ENCODE assay signal across 8 cellular contexts in genomic region chr2:241860184-241861078, GRCh38. TPM values are rescaled to one million over a fixed set of nuclear protein-coding genes. Genes with fewer than 3 reads are reported as not detected.
DNase-seq lines count a peak whose midpoint lies in the region; ATAC-seq and FAIRE-seq lines count a peak whose summit lies in the region.

No MANE protein-coding gene starts in this region.

- intact Hi-C loops in activated naive CD4-positive, alpha-beta T cell treated with anti-CD3 and anti-CD28 coated beads for 36 hours (cut with micrococcal nuclease) = no loop called here
- intact Hi-C loops in aorta (cut with DNase I) = no loop called here

- peaks cover 77% of the 10 kb centered on the region for H3K4me1 Mint-ChIP-seq in activated naive CD4-positive, alpha-beta T cell treated with anti-CD3 and anti-CD28 coated beads for 36 hours (ENCODE audit: low read depth)
- peaks cover 52% of the 10 kb centered on the region for H3K4me1 Mint-ChIP-seq in activated naive CD4-positive, alpha-beta T cell treated with anti-CD3 and anti-CD28 coated beads, Interleukin-2, amount 10 ng/mL, durations not matched to agents 7 days and 5 days
- peaks cover 81% of the 10 kb centered on the region for H3K4me1 Mint-ChIP-seq in activated T-cell treated with anti-CD3 and anti-CD28 coated beads, Interleukin-2, amount 50 U/mL, for 72 hours (ENCODE audit: low read depth)
- peaks cover 37% of the 10 kb centered on the region for H3K4me1 Mint-ChIP-seq in memory B cell

- no peaks in the 10 kb centered on the region for H3K9me3 Mint-ChIP-seq in activated naive CD4-positive, alpha-beta T cell treated with anti-CD3 and anti-CD28 coated beads for 36 hours
- peaks cover 8% of the 10 kb centered on the region for H3K9me3 Mint-ChIP-seq in activated naive CD4-positive, alpha-beta T cell treated with anti-CD3 and anti-CD28 coated beads, Interleukin-2, amount 10 ng/mL, durations not matched to agents 7 days and 5 days
- H3K9me3 Mint-ChIP-seq in activated T-cell treated with anti-CD3 and anti-CD28 coated beads, Interleukin-2, amount 50 U/mL, for 72 hours = peaks cover 7 to 15% of the 10 kb centered on the region in 2 donors
- H3K9me3 Mint-ChIP-seq in memory B cell = no peaks in the 10 kb centered on the region

- DNase-seq in activated naive CD4-positive, alpha-beta T cell treated with anti-CD3 and anti-CD28 coated beads for 36 hours = no peak
- DNase-seq in activated naive CD4-positive, alpha-beta T cell treated with anti-CD3 and anti-CD28 coated beads, Interleukin-2, amount 10 ng/mL, durations not matched to agents 7 days and 5 days = no peak
- DNase-seq in activated T-cell treated with anti-CD3 and anti-CD28 coated beads, Interleukin-2, amount 50 U/mL, for 72 hours = no peak
- peak in 1 of 2 donors; percentile 49 for DNase-seq in memory B cell (ENCODE audit: low spot score in 2 of 2)
- DNase-seq in aorta = peak in 1 of 2 donors; percentile 52
- DNase-seq in urothelium cell line (ENCODE audit: low spot score) = no peak
- DNase-seq in DMS153 (lab: John Stamatoyannopoulos, UW) = no peak
- no peak for DNase-seq in AG08395 (ENCODE audit: low spot score)

- peak; percentile 8 to 37 for ATAC-seq in activated T-cell treated with anti-CD3 and anti-CD28 coated beads, Interleukin-2, amount 50 U/mL, for 72 hours (replicated peaks in 1 of 2)
- peak; percentile 30 for ATAC-seq in memory B cell (ENCODE audit: low read depth)
- peak; percentile 5 for ATAC-seq in aorta (ENCODE audit: low FRiP score)

- H3K4me1 ChIP-seq in aorta (ENCODE audit: control insufficient read depth in 1 of 2, insufficient read depth in 2 of 2, low read length in 2 of 2) = no peaks in the 10 kb centered on the region

- H3K27me3 Mint-ChIP-seq in activated naive CD4-positive, alpha-beta T cell treated with anti-CD3 and anti-CD28 coated beads for 36 hours (ENCODE audit: low read depth) = peaks cover 11% of the 10 kb centered on the region
- peaks cover 43% of the 10 kb centered on the region for H3K27me3 Mint-ChIP-seq in activated naive CD4-positive, alpha-beta T cell treated with anti-CD3 and anti-CD28 coated beads, Interleukin-2, amount 10 ng/mL, durations not matched to agents 7 days and 5 days
- peaks cover 28% of the 10 kb centered on the region for H3K27me3 Mint-ChIP-seq in activated T-cell treated with anti-CD3 and anti-CD28 coated beads, Interleukin-2, amount 50 U/mL, for 72 hours (ENCODE audit: low read depth)
- peaks cover 27% of the 10 kb centered on the region for H3K27me3 Mint-ChIP-seq in memory B cell

- H3K27ac ChIP-seq in aorta (ENCODE audit: low read depth in 1 of 2, low read length in 2 of 2) = no peak overlapping the region

- CTCF ChIA-PET in activated naive CD4-positive, alpha-beta T cell treated with anti-CD3 and anti-CD28 coated beads for 36 hours (lab: Charles Lee) = interaction anchor here (0.8 to 1.3 kb wide), 4 partner anchors 8 to 171 kb away, joined by 3 to 5 read pairs (median 5); no protein-coding TSS in a partner anchor
- CTCF ChIA-PET in activated naive CD4-positive, alpha-beta T cell treated with anti-CD3 and anti-CD28 coated beads, Interleukin-2, amount 10 ng/mL, durations not matched to agents 7 days and 5 days (lab: Charles Lee) = interaction anchor here (0.9 to 1.6 kb wide), 5 partner anchors 8 to 159 kb away, joined by 3 to 9 read pairs (median 5); partner anchors contain the start of gene ING5

- peak overlapping the region; percentile 76 for H3K4me3 Mint-ChIP-seq in activated naive CD4-positive, alpha-beta T cell treated with anti-CD3 and anti-CD28 coated beads for 36 hours
- H3K4me3 Mint-ChIP-seq in activated naive CD4-positive, alpha-beta T cell treated with anti-CD3 and anti-CD28 coated beads, Interleukin-2, amount 10 ng/mL, durations not matched to agents 7 days and 5 days = no peak overlapping the region
- peak overlapping the region; percentile 85 to 87 for H3K4me3 Mint-ChIP-seq in activated T-cell treated with anti-CD3 and anti-CD28 coated beads, Interleukin-2, amount 50 U/mL, for 72 hours
- H3K4me3 Mint-ChIP-seq in memory B cell = peak overlapping the region; percentile 47

- peak overlapping the region; percentile 95 for H3K27ac Mint-ChIP-seq in activated naive CD4-positive, alpha-beta T cell treated with anti-CD3 and anti-CD28 coated beads for 36 hours
- no peak overlapping the region for H3K27ac Mint-ChIP-seq in activated naive CD4-positive, alpha-beta T cell treated with anti-CD3 and anti-CD28 coated beads, Interleukin-2, amount 10 ng/mL, durations not matched to agents 7 days and 5 days
- H3K27ac Mint-ChIP-seq in activated T-cell treated with anti-CD3 and anti-CD28 coated beads, Interleukin-2, amount 50 U/mL, for 72 hours = no peak overlapping the region
- H3K27ac Mint-ChIP-seq in memory B cell = peak overlapping the region; percentile 94

- H3K27me3 ChIP-seq in aorta (ENCODE audit: control insufficient read depth in 1 of 2, insufficient read depth in 2 of 2, low read length in 1 of 2) = peaks cover 0 to 5% of the 10 kb centered on the region in 2 donors

- no peaks in the 10 kb centered on the region for H3K36me3 Mint-ChIP-seq in activated naive CD4-positive, alpha-beta T cell treated with anti-CD3 and anti-CD28 coated beads for 36 hours (ENCODE audit: low read depth)
- peaks cover 4% of the 10 kb centered on the region for H3K36me3 Mint-ChIP-seq in activated naive CD4-positive, alpha-beta T cell treated with anti-CD3 and anti-CD28 coated beads, Interleukin-2, amount 10 ng/mL, durations not matched to agents 7 days and 5 days
- H3K36me3 Mint-ChIP-seq in activated T-cell treated with anti-CD3 and anti-CD28 coated beads, Interleukin-2, amount 50 U/mL, for 72 hours (ENCODE audit: insufficient read depth in 2 of 2) = peaks cover 5 to 16% of the 10 kb centered on the region in 2 donors
- H3K36me3 Mint-ChIP-seq in memory B cell = peaks cover 4% of the 10 kb centered on the region

- 93 to 97% methylated on average over 10 of the region's 10 CpGs for WGBS in aorta, 2 donors

- H3K9me3 ChIP-seq in aorta (ENCODE audit: control insufficient read depth, low read length) = no peaks in the 10 kb centered on the region

- no peaks in the 10 kb centered on the region for H3K36me3 ChIP-seq in aorta (ENCODE audit: control insufficient read depth in 1 of 2, insufficient read depth in 2 of 2, low read length in 1 of 2)

- H3K4me3 ChIP-seq in aorta (ENCODE audit: low read length in 2 of 2) = no peak overlapping the region

- no peak for FAIRE-seq in urothelium cell line (lab: Jason Lieb, UNC)

RNA-seq across cellular contexts. Expression of gene PDCD1, which starts 1.7 kb away (rescaled TPM):
- total RNA-seq in activated naive CD4-positive, alpha-beta T cell treated with anti-CD3 and anti-CD28 coated beads for 36 hours = 1 to 10 TPM; 6.9 to 8.3 TPM
- 10 to 100 TPM; 15.7 to 23.0 TPM for total RNA-seq in activated T-cell treated with anti-CD3 and anti-CD28 coated beads, Interleukin-2, amount 50 U/mL, for 72 hours
- total RNA-seq in aorta = under 1 TPM; 0.39 to 0.75 TPM
- not detected for polyA plus RNA-seq in aorta

RNA-seq across cellular contexts. Expression of gene RTP5, which starts 9.1 kb away (rescaled TPM):
- total RNA-seq in activated naive CD4-positive, alpha-beta T cell treated with anti-CD3 and anti-CD28 coated beads for 36 hours = not detected
- under 1 TPM; 0.12 to 0.56 TPM for total RNA-seq in activated T-cell treated with anti-CD3 and anti-CD28 coated beads, Interleukin-2, amount 50 U/mL, for 72 hours
- not detected for total RNA-seq in aorta
- not detected for polyA plus RNA-seq in aorta

RNA-seq across cellular contexts. Expression of gene NEU4, which starts 51.4 kb away (rescaled TPM):
- not detected for total RNA-seq in activated naive CD4-positive, alpha-beta T cell treated with anti-CD3 and anti-CD28 coated beads for 36 hours
- total RNA-seq in activated T-cell treated with anti-CD3 and anti-CD28 coated beads, Interleukin-2, amount 50 U/mL, for 72 hours = 1 to 10 TPM in 1 of 2 donors, under 1 TPM in 1; 0.37 to 1.4 TPM
- total RNA-seq in aorta = under 1 TPM in 1 of 2 donors, not detected in 1; 0.26 TPM
- 1 to 10 TPM in 1 of 2 donors, not detected in 1; 6.4 TPM for polyA plus RNA-seq in aorta

Comparison
In these comparisons a context has a peak if more than half of its experiments do, and no peak if none do; other contexts are left out.
1. H3K27ac Mint-ChIP-seq: peak in activated naive CD4-positive, alpha-beta T cell treated with anti-CD3 and anti-CD28 coated beads for 36 hours (single experiment) and memory B cell (single experiment); none in activated naive CD4-positive, alpha-beta T cell treated with anti-CD3 and anti-CD28 coated beads, Interleukin-2, amount 10 ng/mL, durations not matched to agents 7 days and 5 days (single experiment) and activated T-cell treated with anti-CD3 and anti-CD28 coated beads, Interleukin-2, amount 50 U/mL, for 72 hours (single experiment).
2. RNA of gene PDCD1, which starts 1.7 kb away (total RNA-seq): 15.7 to 23.0 TPM in activated T-cell treated with anti-CD3 and anti-CD28 coated beads, Interleukin-2, amount 50 U/mL, for 72 hours and 6.9 to 8.3 TPM in activated naive CD4-positive, alpha-beta T cell treated with anti-CD3 and anti-CD28 coated beads for 36 hours; 0.39 to 0.75 TPM in aorta; every median in the first group is over 4 times any median in the second.
3. Peak in every context shown above with its lines, with median percentiles within 50 percentile points of each other: ATAC-seq.